In genomic region chr4:85707591-85707990, GRCh38 we compare ENCODE assay signal across 9 cellular contexts.
DNase-seq lines count a peak whose midpoint lies in the region; ATAC-seq and TF ChIP-seq lines count a peak whose summit lies in the region.
"Had no signal": no experiment of that assay in that cellular context is flagged by ENCODE, and none has a peak within 500 bp of the region (broad histone marks: within the 10 kb centered on the region; RNA-seq: fewer than 3 reads in every experiment).

No MANE protein-coding gene starts in this region.

- no peak for TF ChIP-seq POLR2A in suprapubic skin (IDR thresholded peaks at IDR 0.05)

- TF ChIP-seq CTCF in right atrium auricular region (IDR thresholded peaks at IDR 0.05), result no peak
- no peak for TF ChIP-seq CTCF in left ventricle myocardium inferior (IDR thresholded peaks at IDR 0.05; ENCODE audit: borderline replicate concordance)
- TF ChIP-seq CTCF in MM.1S (IDR thresholded peaks at IDR 0.05; ENCODE audit: low read length), result no peak
- TF ChIP-seq CTCF in upper lobe of right lung (IDR thresholded peaks at IDR 0.05), result no peak
- TF ChIP-seq CTCF in suprapubic skin (IDR thresholded peaks at IDR 0.05), result no peak

- H3K27ac Mint-ChIP-seq in activated CD4-positive, alpha-beta memory T cell treated with anti-CD3 and anti-CD28 coated beads for 36 hours, result no peak overlapping the region

- DNase-seq in right atrium auricular region (ENCODE audit: low spot score) (no peak), left ventricle myocardium inferior (no peak), MM.1S (peak; percentile 16), upper lobe of right lung (no peak), DMS153 (lab: John Stamatoyannopoulos, UW) (no peak), suprapubic skin (ENCODE audit: low spot score in 2 of 2) (no peak)
- no peak for DNase-seq in activated CD4-positive, alpha-beta memory T cell treated with anti-CD3 and anti-CD28 coated beads for 36 hours

- H3K9me3 ChIP-seq in right atrium auricular region (no peaks in the 10 kb centered on the region), left ventricle myocardium inferior (replicated peaks) (no peaks in the 10 kb centered on the region), MM.1S (replicated peaks; ENCODE audit: insufficient read depth, low read length) (no peaks in the 10 kb centered on the region), upper lobe of right lung (no peaks in the 10 kb centered on the region), suprapubic skin (no peaks in the 10 kb centered on the region)
- H3K9me3 ChIP-seq: prostate gland had no signal

- no peak overlapping the region for H3K4me2 ChIP-seq in MM.1S (ENCODE audit: low read depth, low read length)

- H3K36me3 ChIP-seq in right atrium auricular region, result no peaks in the 10 kb centered on the region
- no peaks in the 10 kb centered on the region for H3K36me3 ChIP-seq in left ventricle myocardium inferior
- no peaks in the 10 kb centered on the region for H3K36me3 ChIP-seq in MM.1S (replicated peaks; ENCODE audit: insufficient read depth, low read length)
- no peaks in the 10 kb centered on the region for H3K36me3 ChIP-seq in upper lobe of right lung
- H3K36me3 ChIP-seq in suprapubic skin, result no peaks in the 10 kb centered on the region
- H3K36me3 ChIP-seq: prostate gland had no signal

- H2AFZ ChIP-seq in MM.1S (ENCODE audit: low read length), result no peak overlapping the region

- H3K4me3 ChIP-seq in right atrium auricular region, result peak overlapping the region in 1 of 2 donors; percentile 18
- no peak overlapping the region for H3K4me3 ChIP-seq in left ventricle myocardium inferior
- no peak overlapping the region for H3K4me3 ChIP-seq in MM.1S (ENCODE audit: low read length)
- no peak overlapping the region for H3K4me3 ChIP-seq in upper lobe of right lung
- H3K4me3 ChIP-seq in suprapubic skin, result no peak overlapping the region
- H3K4me3 ChIP-seq: prostate gland had no signal

- CTCF ChIA-PET in activated CD4-positive, alpha-beta memory T cell treated with anti-CD3 and anti-CD28 coated beads for 36 hours (lab: Charles Lee), result no interaction called here

- H3F3A ChIP-seq in MM.1S (ENCODE audit: insufficient read depth, low read length), result no peaks in the 10 kb centered on the region

- H3K27me3 ChIP-seq in right atrium auricular region (no peaks in the 10 kb centered on the region), left ventricle myocardium inferior (ENCODE audit: low read depth) (no peaks in the 10 kb centered on the region), MM.1S (replicated peaks; ENCODE audit: insufficient read depth, low read length) (no peaks in the 10 kb centered on the region), upper lobe of right lung (no peaks in the 10 kb centered on the region), suprapubic skin (no peaks in the 10 kb centered on the region)

- peaks cover 0 to 14% of the 10 kb centered on the region in 2 donors for H3K4me1 ChIP-seq in right atrium auricular region
- H3K4me1 ChIP-seq in left ventricle myocardium inferior, result peaks cover 13% of the 10 kb centered on the region
- no peaks in the 10 kb centered on the region for H3K4me1 ChIP-seq in MM.1S (ENCODE audit: low read length)
- H3K4me1 ChIP-seq in upper lobe of right lung, result no peaks in the 10 kb centered on the region
- H3K4me1 ChIP-seq in suprapubic skin, result no peaks in the 10 kb centered on the region
- H3K4me1 ChIP-seq: prostate gland had no signal

- H3K4me3 Mint-ChIP-seq in activated CD4-positive, alpha-beta memory T cell treated with anti-CD3 and anti-CD28 coated beads for 36 hours, result no peak overlapping the region

- peak; percentile 76 for ATAC-seq in HG02840 (IDR thresholded peaks at IDR 0.05; ENCODE audit: low FRiP score, unreplicated experiment)
- peak; percentile 43 for ATAC-seq in upper lobe of right lung

- H3K36me3 Mint-ChIP-seq in activated CD4-positive, alpha-beta memory T cell treated with anti-CD3 and anti-CD28 coated beads for 36 hours, result no peaks in the 10 kb centered on the region

- no peak overlapping the region for H3K9ac ChIP-seq in MM.1S (ENCODE audit: low read length)

- no peaks in the 10 kb centered on the region for H3K27me3 Mint-ChIP-seq in activated CD4-positive, alpha-beta memory T cell treated with anti-CD3 and anti-CD28 coated beads for 36 hours

- H4K20me1 ChIP-seq in MM.1S (ENCODE audit: insufficient read depth, low read length), result no peaks in the 10 kb centered on the region

- WGBS in suprapubic skin, result 64% methylated on average over 5 of the region's 5 CpGs

- H3K79me2 ChIP-seq in MM.1S (ENCODE audit: low read length), result no peaks in the 10 kb centered on the region

- H3K4me1 Mint-ChIP-seq in activated CD4-positive, alpha-beta memory T cell treated with anti-CD3 and anti-CD28 coated beads for 36 hours (ENCODE audit: low read depth), result no peaks in the 10 kb centered on the region

- TF ChIP-seq EP300 in suprapubic skin (IDR thresholded peaks at IDR 0.05), result no peak

- H3K27ac ChIP-seq in right atrium auricular region (peak overlapping the region; percentile 15 to 43), left ventricle myocardium inferior (replicated peaks) (no peak overlapping the region), MM.1S (ENCODE audit: low read length) (no peak overlapping the region), upper lobe of right lung (no peak overlapping the region), suprapubic skin (no peak overlapping the region)
- H3K27ac ChIP-seq: prostate gland had no signal

- no peaks in the 10 kb centered on the region for H3K9me3 Mint-ChIP-seq in activated CD4-positive, alpha-beta memory T cell treated with anti-CD3 and anti-CD28 coated beads for 36 hours

- POLR2A ChIA-PET in activated CD4-positive, alpha-beta memory T cell treated with anti-CD3 and anti-CD28 coated beads for 36 hours (lab: Charles Lee), result no interaction called here

- intact Hi-C loops in left ventricle myocardium inferior (cut with micrococcal nuclease), result no loop called here
- intact Hi-C loops in upper lobe of right lung (cut with DNase I), result no loop called here
- intact Hi-C loops in activated CD4-positive, alpha-beta memory T cell treated with anti-CD3 and anti-CD28 coated beads for 36 hours (cut with micrococcal nuclease), result no loop called here

- no peaks in the 10 kb centered on the region for H3K9me2 ChIP-seq in MM.1S (replicated peaks; ENCODE audit: insufficient read depth, low read length)

Comparison
In these comparisons a context has a peak if more than half of its experiments do, and no peak if none do; other contexts are left out.
1. H3K27ac ChIP-seq: peak in right atrium auricular region (2 of 2); none in left ventricle myocardium inferior (single experiment), MM.1S (single experiment), upper lobe of right lung (single experiment) and suprapubic skin (single experiment).